Comparison of ENCODE assay signal across 1 cellular context in genomic region chr22:20953668-20954500, GRCh38.
TF ChIP-seq lines count a peak whose summit lies in the region.

No MANE protein-coding gene starts in this region.

TF ChIP-seq in GM23338, 12 proteins besides CTCF, POLR2A, EP300 and RAD21 (continued from another document):
- TF ChIP-seq ZNF462 (CRISPR knock-in tag; IDR thresholded peaks at IDR 0.05) (no peak), REST (IDR thresholded peaks at IDR 0.05; ENCODE audit: unreplicated experiment) (no peak), EZH2phosphoT487 (IDR thresholded peaks at IDR 0.05; ENCODE audit: unreplicated experiment) (no peak)
